ENCODE assay signal across 22 cellular contexts in genomic region chr15:30889231-30889630, GRCh38. TPM values are rescaled to one million over a fixed set of nuclear protein-coding genes. Genes with fewer than 3 reads are reported as not detected.
DNase-seq lines count a peak whose midpoint lies in the region; ATAC-seq, FAIRE-seq and TF ChIP-seq lines count a peak whose summit lies in the region.
"Had no signal": no experiment of that assay in that cellular context is flagged by ENCODE, and none has a peak within 500 bp of the region (broad histone marks: within the 10 kb centered on the region; RNA-seq: fewer than 3 reads in every experiment).

No MANE protein-coding gene starts in this region.

- H3K23ac ChIP-seq in neuronal stem cell (ENCODE audit: low read depth, low read length, poor library complexity): no peak overlapping the region

- ATAC-seq in Right ventricle myocardium superior (ENCODE audit: poor library complexity) (peak; percentile 49), heart right ventricle (no peak), lower lobe of right lung (no peak)
- no peak for ATAC-seq in activated T-cell treated with anti-CD3 and anti-CD28 coated beads, Interleukin-2, amount 50 U/mL, for 72 hours (replicated peaks in 1 of 2)

- DNase-seq in Right ventricle myocardium superior (no peak), heart right ventricle (no peak), frontal cortex (ENCODE audit: low spot score in 2 of 2) (peak; percentile 23 to 57), neuronal stem cell (ENCODE audit: low spot score) (no peak), lower lobe of right lung (no peak), T-helper 9 cell (no peak)
- no peak for DNase-seq in activated T-cell treated with anti-CD3 and anti-CD28 coated beads, Interleukin-2, amount 50 U/mL, for 72 hours
- DNase-seq in activated CD4-positive, alpha-beta T cell treated with anti-CD3 and anti-CD28 coated beads for 48 hours: no peak
- DNase-seq: 8988T; BE2C; CD4-positive, alpha-beta T cell; GF-D8; Kasumi-1; MG63; NCI-H1048; NCI-H1436; NCI-H1930; NCI-H2171; NCI-H446 treated with DMSO at 0.1 percent for 48 hours; Peyer's patch; SHP77 had no signal

- 36 to 50% methylated on average over 5 of the region's 5 CpGs for WGBS in heart right ventricle, 2 donors
- no CpG with 5 or more reads among the region's 5 CpGs for WGBS in neuronal stem cell (ENCODE audit: extremely low coverage in 2 of 2, insufficient read length in 2 of 2, insufficient replicate concordance in 1 of 2), 2 donors

- no peak overlapping the region for H2BK5ac ChIP-seq in neuronal stem cell (ENCODE audit: low read length)

- H2BK12ac ChIP-seq in neuronal stem cell (ENCODE audit: low read length): no peak overlapping the region

- no peak overlapping the region for H3K14ac ChIP-seq in neuronal stem cell (ENCODE audit: low read length)

- H3K4me1 ChIP-seq in heart right ventricle (no peaks in the 10 kb centered on the region), neuronal stem cell (ENCODE audit: control insufficient read depth in 2 of 2, insufficient read depth in 1 of 2, low read depth in 1 of 2, low read length in 2 of 2) (peaks cover 0 to 4% of the 10 kb centered on the region in 2 donors), lower lobe of right lung (no peaks in the 10 kb centered on the region)
- H3K4me1 ChIP-seq: BE2C, Peyer's patch had no signal

- H3K9ac ChIP-seq in neuronal stem cell (ENCODE audit: low read depth, low read length, poor library complexity): no peak overlapping the region

- TF ChIP-seq CTCF in heart right ventricle (IDR thresholded peaks at IDR 0.05) (no peak), lower lobe of right lung (IDR thresholded peaks at IDR 0.05) (no peak)

- H3K9me3 ChIP-seq in heart right ventricle (no peaks in the 10 kb centered on the region), neuronal stem cell (replicated peaks in 1 of 2; ENCODE audit: control insufficient read depth in 2 of 2, insufficient read depth in 1 of 2, low read depth in 1 of 2, low read length in 2 of 2) (no peaks in the 10 kb centered on the region), lower lobe of right lung (no peaks in the 10 kb centered on the region)
- H3K9me3 ChIP-seq: BE2C, MG63, Peyer's patch had no signal

- H2AFZ ChIP-seq in neuronal stem cell (ENCODE audit: low read length): peak overlapping the region; percentile 83

- H3K36me3 ChIP-seq in heart right ventricle (no peaks in the 10 kb centered on the region), neuronal stem cell (replicated peaks in 1 of 2; ENCODE audit: control insufficient read depth in 2 of 2, insufficient read depth in 2 of 2, low read length in 2 of 2) (no peaks in the 10 kb centered on the region), lower lobe of right lung (no peaks in the 10 kb centered on the region)
- H3K36me3 ChIP-seq: BE2C, Peyer's patch had no signal

- FAIRE-seq in frontal cortex (lab: Jason Lieb, UNC): no peak
- FAIRE-seq: H1 had no signal

- intact Hi-C loops in Right ventricle myocardium superior (cut with DNase I): no loop called here
- intact Hi-C loops in heart right ventricle (cut with DNase I): no loop called here
- intact Hi-C loops in lower lobe of right lung (cut with DNase I): no loop called here

- H3K27me3 ChIP-seq in heart right ventricle (no peaks in the 10 kb centered on the region), neuronal stem cell (ENCODE audit: control insufficient read depth in 3 of 3, insufficient read depth in 3 of 3, low read depth in 1 of 3, low read length in 3 of 3) (no peaks in the 10 kb centered on the region), lower lobe of right lung (ENCODE audit: low read depth) (no peaks in the 10 kb centered on the region)
- H3K27me3 ChIP-seq: BE2C, MG63, Peyer's patch had no signal

- no peaks in the 10 kb centered on the region for H3K27me3 Mint-ChIP-seq in activated T-cell treated with anti-CD3 and anti-CD28 coated beads, Interleukin-2, amount 50 U/mL, for 72 hours (ENCODE audit: low read depth)

- H3K79me1 ChIP-seq in neuronal stem cell (ENCODE audit: low read depth, low read length): no peaks in the 10 kb centered on the region

- no peak overlapping the region for H3K27ac ChIP-seq in heart right ventricle
- no peak overlapping the region for H3K27ac ChIP-seq in neuronal stem cell (replicated peaks; ENCODE audit: low read length)
- H3K27ac ChIP-seq in lower lobe of right lung: no peak overlapping the region
- H3K27ac ChIP-seq: Peyer's patch had no signal

- H3K4me1 Mint-ChIP-seq in activated T-cell treated with anti-CD3 and anti-CD28 coated beads, Interleukin-2, amount 50 U/mL, for 72 hours (ENCODE audit: low read depth): no peaks in the 10 kb centered on the region

- H3K18ac ChIP-seq in neuronal stem cell (ENCODE audit: low read length): no peak overlapping the region

- H3K4me3 Mint-ChIP-seq in activated T-cell treated with anti-CD3 and anti-CD28 coated beads, Interleukin-2, amount 50 U/mL, for 72 hours: no peak overlapping the region
- H3K4me3 Mint-ChIP-seq: CD4-positive, alpha-beta T cell had no signal

- H3K4me3 ChIP-seq in heart right ventricle (no peak overlapping the region), neuronal stem cell (ENCODE audit: low read length in 2 of 2) (no peak overlapping the region), lower lobe of right lung (no peak overlapping the region)
- H3K4me3 ChIP-seq: MG63, Peyer's patch had no signal

- H3K9me3 Mint-ChIP-seq in activated T-cell treated with anti-CD3 and anti-CD28 coated beads, Interleukin-2, amount 50 U/mL, for 72 hours: no peaks in the 10 kb centered on the region
- H3K9me3 Mint-ChIP-seq: CD4-positive, alpha-beta T cell had no signal

- H3K4ac ChIP-seq in neuronal stem cell (ENCODE audit: low read length): no peak overlapping the region

- H4K8ac ChIP-seq in neuronal stem cell (ENCODE audit: low read depth, low read length): no peak overlapping the region

- no peak overlapping the region for H4K91ac ChIP-seq in neuronal stem cell (ENCODE audit: low read depth, low read length, poor library complexity)

- no peaks in the 10 kb centered on the region for H3K36me3 Mint-ChIP-seq in activated T-cell treated with anti-CD3 and anti-CD28 coated beads, Interleukin-2, amount 50 U/mL, for 72 hours (ENCODE audit: insufficient read depth in 2 of 2)

- no peak overlapping the region for H3K27ac Mint-ChIP-seq in activated T-cell treated with anti-CD3 and anti-CD28 coated beads, Interleukin-2, amount 50 U/mL, for 72 hours
- H3K27ac Mint-ChIP-seq: CD4-positive, alpha-beta T cell had no signal

- no peak overlapping the region for H2AK5ac ChIP-seq in neuronal stem cell (ENCODE audit: low read depth, low read length)

- H3K4me2 ChIP-seq in neuronal stem cell (ENCODE audit: insufficient read depth, low read length, poor library complexity, severe bottlenecking): no peak overlapping the region

- no peak overlapping the region for H2BK15ac ChIP-seq in neuronal stem cell (ENCODE audit: low read length)

- H2BK120ac ChIP-seq in neuronal stem cell (ENCODE audit: low read depth, low read length): no peak overlapping the region

RNA-seq across cellular contexts. Expression of gene FAN1, which starts 14.5 kb away (rescaled TPM):
- total RNA-seq in Right ventricle myocardium superior (25.1 TPM), heart right ventricle (10 to 100 TPM in 9 of 10 donors, 1 to 10 TPM in 1; 8.2 to 28.0 (median 16.9) TPM), frontal cortex (22.8 TPM), lower lobe of right lung (20.9 TPM)
- polyA plus RNA-seq in heart right ventricle: 10 to 100 TPM in 1 of 2 donors, 1 to 10 TPM in 1; 8.2 to 14.4 TPM
- 13.8 TPM for polyA plus RNA-seq in neuronal stem cell (2013, experiment 1 of 2)
- 13.3 TPM for polyA plus RNA-seq in neuronal stem cell (2013, experiment 2 of 2)
- 10 to 100 TPM; 23.8 to 26.1 TPM for total RNA-seq in activated T-cell treated with anti-CD3 and anti-CD28 coated beads, Interleukin-2, amount 50 U/mL, for 72 hours

Comparison
In these comparisons a context has a peak if more than half of its experiments do, and no peak if none do; other contexts are left out.
1. DNase-seq: peak in frontal cortex (2 of 2); none in Right ventricle myocardium superior (single experiment), heart right ventricle (0 of 2), neuronal stem cell (single experiment), activated T-cell treated with anti-CD3 and anti-CD28 coated beads, Interleukin-2, amount 50 U/mL, for 72 hours (0 of 2), lower lobe of right lung (single experiment), activated CD4-positive, alpha-beta T cell treated with anti-CD3 and anti-CD28 coated beads for 48 hours (single experiment) and T-helper 9 cell (single experiment).